21 cellular contexts compared by ENCODE assay signal in the genomic region with DNA sequence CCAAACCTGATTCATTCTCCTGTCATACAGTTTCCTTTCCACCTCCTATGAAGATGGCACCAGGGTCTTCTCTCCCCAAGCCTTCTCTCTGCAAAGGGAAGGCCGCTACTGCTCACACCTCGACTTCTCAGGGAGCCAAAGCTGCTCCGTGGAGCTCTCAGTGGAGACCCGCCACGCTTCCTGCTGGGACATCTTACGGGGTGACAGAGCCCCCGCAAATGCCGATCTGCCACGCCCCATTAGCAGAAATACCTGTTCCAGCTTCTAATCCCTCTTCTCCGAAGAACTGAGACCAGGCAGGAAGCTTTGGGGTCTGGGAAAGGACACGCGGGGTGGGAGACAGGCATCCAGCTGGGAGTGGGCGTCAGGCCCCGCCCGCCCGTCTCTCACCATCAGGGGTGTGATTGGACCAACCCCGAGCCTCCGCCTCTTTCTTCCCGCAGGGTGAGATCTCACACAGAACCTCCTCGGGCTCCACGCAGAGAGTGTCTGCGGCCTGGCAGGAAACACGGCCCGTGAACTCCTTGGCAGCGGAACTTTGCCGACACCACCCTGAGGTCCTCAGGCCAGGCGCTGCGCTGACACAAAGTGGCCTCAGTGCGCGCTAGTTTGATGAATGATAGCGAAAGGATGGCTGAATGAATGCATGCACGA. TPM values are rescaled to one million over a fixed set of nuclear protein-coding genes. Genes with fewer than 3 reads are reported as not detected.
DNase-seq lines count a peak whose midpoint lies in the region; ATAC-seq, FAIRE-seq and TF ChIP-seq lines count a peak whose summit lies in the region.
"Had no signal": no experiment of that assay in that cellular context is flagged by ENCODE, and none has a peak within 500 bp of the region (broad histone marks: within the 10 kb centered on the region; RNA-seq: fewer than 3 reads in every experiment).

No MANE protein-coding gene starts in this region.

- H3K4me3 ChIP-seq in kidney (ENCODE audit: low read length in 2 of 2) (no peak overlapping the region), sigmoid colon (no peak overlapping the region), MG63 (no peak overlapping the region)
- H3K4me3 ChIP-seq: BLaER1 treated with 17β-estradiol and CSF1 and Interleukin-3, amounts not matched to agents 10 nM and 100 nM had no signal

- 93 to 96% methylated on average over 32 of the region's 32 CpGs for WGBS in sigmoid colon, 2 donors

- H3K27me3 ChIP-seq in sigmoid colon, result no peaks in the 10 kb centered on the region
- H3K27me3 ChIP-seq in MG63, result no peaks in the 10 kb centered on the region
- H3K27me3 ChIP-seq: BLaER1 treated with 17β-estradiol and CSF1 and Interleukin-3, amounts not matched to agents 10 nM and 100 nM had no signal

- no peak overlapping the region for H3K9ac ChIP-seq in kidney (ENCODE audit: low read length in 2 of 2)
- H3K9ac ChIP-seq: BLaER1 treated with 17β-estradiol and CSF1 and Interleukin-3, amounts not matched to agents 10 nM and 100 nM; SK-N-SH had no signal

- intact Hi-C loops in kidney (cut with DNase I) (no loop called here), sigmoid colon (cut with DNase I) (no loop called here)

- H3K9me3 ChIP-seq in kidney (ENCODE audit: control insufficient read depth in 1 of 2, low read length in 2 of 2), result no peaks in the 10 kb centered on the region
- H3K9me3 ChIP-seq in sigmoid colon, result no peaks in the 10 kb centered on the region
- no peaks in the 10 kb centered on the region for H3K9me3 ChIP-seq in MG63
- H3K9me3 ChIP-seq: BLaER1 treated with 17β-estradiol and CSF1 and Interleukin-3, amounts not matched to agents 10 nM and 100 nM; SK-N-SH had no signal

- H3K4me1 ChIP-seq in kidney (ENCODE audit: control insufficient read depth in 1 of 2, insufficient read depth in 1 of 2, low read depth in 1 of 2, low read length in 2 of 2), result peaks cover 12 to 22% of the 10 kb centered on the region in 2 donors
- H3K4me1 ChIP-seq in sigmoid colon, result peaks cover 0 to 7% (median 0%) of the 10 kb centered on the region in 4 donors

- H3K27ac ChIP-seq in VCaP (peak overlapping the region; percentile 97), kidney (ENCODE audit: low read depth in 2 of 2, low read length in 2 of 2) (no peak overlapping the region), sigmoid colon (no peak overlapping the region)
- H3K27ac ChIP-seq: BLaER1 treated with 17β-estradiol and CSF1 and Interleukin-3, amounts not matched to agents 10 nM and 100 nM had no signal

- DNase-seq in ELF-1 (ENCODE audit: low read depth, low spot score) (peak; percentile 24), kidney (peak; percentile 64), sigmoid colon (peak; percentile 52), NCI-H146 (lab: John Stamatoyannopoulos, UW) (no peak), MG63 (no peak)
- no peak for DNase-seq in activated naive CD4-positive, alpha-beta T cell (lab: John Stamatoyannopoulos, UW)
- DNase-seq: DMS79 treated with DMSO at 0.1 percent for 48 hours, KG1, NCI-H1417, NCI-H2029, NCI-H526, PC-3, RPMI8226, SHP77 treated with DMSO at 0.1 percent for 48 hours, SK-N-SH had no signal

- no peak for ATAC-seq in HG03565 (IDR thresholded peaks at IDR 0.05; ENCODE audit: unreplicated experiment)
- ATAC-seq: HepG2, PC-3 had no signal

- H3K36me3 ChIP-seq in kidney (ENCODE audit: control insufficient read depth in 1 of 2, insufficient read depth in 2 of 2, low read length in 2 of 2), result no peaks in the 10 kb centered on the region
- H3K36me3 ChIP-seq in sigmoid colon, result no peaks in the 10 kb centered on the region
- H3K36me3 ChIP-seq in MG63, result no peaks in the 10 kb centered on the region
- H3K36me3 ChIP-seq: BLaER1 treated with 17β-estradiol and CSF1 and Interleukin-3, amounts not matched to agents 10 nM and 100 nM had no signal

- TF ChIP-seq CTCF in VCaP (conservative IDR thresholded peaks at IDR 0.05) (no peak), kidney (IDR thresholded peaks at IDR 0.05; ENCODE audit: borderline replicate concordance, extremely low read depth, insufficient read depth) (no peak), sigmoid colon (IDR thresholded peaks at IDR 0.05) (no peak)

- FAIRE-seq in kidney (lab: Jason Lieb, UNC), result no peak
- FAIRE-seq: HepG2 had no signal

- no peak for TF ChIP-seq EP300 in sigmoid colon (IDR thresholded peaks at IDR 0.05)

- TF ChIP-seq POLR2A in sigmoid colon (IDR thresholded peaks at IDR 0.05), result no peak

RNA-seq across cellular contexts. Expression of a gene that starts 12.0 kb away (rescaled TPM):
- not detected for total RNA-seq in kidney
- polyA plus RNA-seq in kidney (ENCODE audit: insufficient read depth, low read depth, low replicate concordance), result not detected
- not detected for total RNA-seq in sigmoid colon
- polyA plus RNA-seq in sigmoid colon, result not detected
- not detected in 2 replicates for total RNA-seq in MG63 (2014; rRNA removed; shearing (Covaris generic); ENCODE audit: low replicate concordance)
- total RNA-seq: A673, G401, HepG2, PC-3 had no signal
- polyA plus RNA-seq: HepG2, SK-N-SH had no signal

RNA-seq across cellular contexts. Expression of a gene that starts 13.4 kb away (rescaled TPM):
- not detected for total RNA-seq in kidney
- polyA plus RNA-seq in kidney (ENCODE audit: insufficient read depth, low read depth, low replicate concordance), result 15.9 TPM
- not detected for total RNA-seq in sigmoid colon
- polyA plus RNA-seq in sigmoid colon, result under 1 TPM in 1 of 3 donors, not detected in 2; 0.15 TPM
- not detected in 2 replicates for total RNA-seq in MG63 (2014; rRNA removed; shearing (Covaris generic); ENCODE audit: low replicate concordance)
- total RNA-seq: A673, G401, HepG2, PC-3 had no signal
- polyA plus RNA-seq: HepG2, SK-N-SH had no signal

Comparison
In these comparisons a context has a peak if more than half of its experiments do, and no peak if none do; other contexts are left out.
1. DNase-seq: peak in ELF-1 (single experiment), kidney (single experiment) and sigmoid colon (single experiment); none in NCI-H146 (single experiment), activated naive CD4-positive, alpha-beta T cell (0 of 4) and MG63 (single experiment).